13 cellular contexts compared by ENCODE assay signal in genomic region chr2:26273501-26273900, GRCh38. TPM values are rescaled to one million over a fixed set of nuclear protein-coding genes. Genes with fewer than 3 reads are reported as not detected.
DNase-seq lines count a peak whose midpoint lies in the region; ATAC-seq, FAIRE-seq and TF ChIP-seq lines count a peak whose summit lies in the region.
"Had no signal": no experiment of that assay in that cellular context is flagged by ENCODE, and none has a peak within 500 bp of the region (broad histone marks: within the 10 kb centered on the region; RNA-seq: fewer than 3 reads in every experiment).

No MANE protein-coding gene starts in this region.

- H3K27ac Mint-ChIP-seq in chondrocyte (ENCODE audit: unreplicated experiment): peak overlapping the region; percentile 96

- peak; percentile 2 for DNase-seq in NOMO-1 treated with dmso at 0.1 percent for 144 hours (lab: John Stamatoyannopoulos, UW; ENCODE audit: unreplicated experiment)
- DNase-seq in NOMO-1 treated with DMSO at 0.1 percent for 48 hours (lab: John Stamatoyannopoulos, UW; ENCODE audit: unreplicated experiment): no peak
- no peak for DNase-seq in chondrocyte (ENCODE audit: low spot score)
- DNase-seq in mesenchymal stem cell: peak; percentile 47
- no peak for DNase-seq in upper lobe of left lung
- no peak for DNase-seq in Kasumi-1 (lab: John Stamatoyannopoulos, UW)
- no peak for DNase-seq in GM12892 (ENCODE audit: insufficient read length)
- DNase-seq: ACHN; activated T-cell treated with anti-CD3 and anti-CD28 coated beads, Interleukin-2, amount 50 U/mL, for 1 hour; DND-41 had no signal

- H3K79me1 ChIP-seq in mesenchymal stem cell (replicated peaks; ENCODE audit: low read length, poor library complexity, severe bottlenecking): peaks cover 6% of the 10 kb centered on the region

- no peak overlapping the region for H3K23ac ChIP-seq in mesenchymal stem cell (ENCODE audit: low read length in 2 of 2)

- H3K4ac ChIP-seq in mesenchymal stem cell (ENCODE audit: low read depth in 1 of 2, low read length in 2 of 2): no peak overlapping the region

- H3K4me1 ChIP-seq in mesenchymal stem cell (ENCODE audit: control insufficient read depth, insufficient read depth, low read depth, low read length) (no peaks in the 10 kb centered on the region), upper lobe of left lung (peaks cover 28 to 48% (median 33%) of the 10 kb centered on the region in 4 donors)

- no peak for TF ChIP-seq CTCF in chondrocyte (IDR thresholded peaks at IDR 0.05)
- TF ChIP-seq CTCF in upper lobe of left lung (IDR thresholded peaks at IDR 0.05): no peak

- no peak overlapping the region for H3K27ac ChIP-seq in mesenchymal stem cell (ENCODE audit: low read length, poor library complexity, severe bottlenecking)
- H3K27ac ChIP-seq in upper lobe of left lung: peak overlapping the region; percentile 21 to 88 (median 54)
- H3K27ac ChIP-seq: cardiac muscle cell had no signal

- no peak for FAIRE-seq in GM12892 (lab: Jason Lieb, UNC)

- no peaks in the 10 kb centered on the region for H3K9me3 ChIP-seq in mesenchymal stem cell (ENCODE audit: control insufficient read depth, low read length)
- no peaks in the 10 kb centered on the region for H3K9me3 ChIP-seq in upper lobe of left lung

- peak overlapping the region in 1 of 2 experiments; percentile 7 for H3K4me3 ChIP-seq in mesenchymal stem cell (ENCODE audit: insufficient read depth in 1 of 2, low read depth in 1 of 2, low read length in 2 of 2)
- H3K4me3 ChIP-seq in upper lobe of left lung: no peak overlapping the region
- H3K4me3 ChIP-seq: cardiac muscle cell, lung had no signal

- no peak overlapping the region for H2BK12ac ChIP-seq in mesenchymal stem cell (ENCODE audit: low read length in 2 of 2)

- TF ChIP-seq POLR2A in upper lobe of left lung (IDR thresholded peaks at IDR 0.05): no peak
- TF ChIP-seq POLR2A in GM12892 (IDR thresholded peaks at IDR 0.05; ENCODE audit: low read depth, low read length): no peak

- no peak overlapping the region for H3K4me2 ChIP-seq in mesenchymal stem cell (ENCODE audit: low read length, poor library complexity, severe bottlenecking)

- no peak overlapping the region for H2BK15ac ChIP-seq in mesenchymal stem cell (ENCODE audit: low read depth, poor library complexity, severe bottlenecking)

- H2AK5ac ChIP-seq in mesenchymal stem cell (ENCODE audit: low read length, severe bottlenecking): no peak overlapping the region

- ATAC-seq in upper lobe of left lung (ENCODE audit: low FRiP score in 2 of 2): peak in 1 of 2 donors; percentile 51
- ATAC-seq in GM19035 (IDR thresholded peaks at IDR 0.05; ENCODE audit: unreplicated experiment): no peak

- no peak overlapping the region for H4K91ac ChIP-seq in mesenchymal stem cell (ENCODE audit: low read length)

- H3K18ac ChIP-seq in mesenchymal stem cell (ENCODE audit: low read depth in 1 of 2, low read length in 2 of 2): no peak overlapping the region

- H3K9me3 Mint-ChIP-seq in chondrocyte (ENCODE audit: low read depth): no peaks in the 10 kb centered on the region

- no peak overlapping the region for H3K14ac ChIP-seq in mesenchymal stem cell (ENCODE audit: low read length in 2 of 2)

- no peak overlapping the region for H2BK5ac ChIP-seq in mesenchymal stem cell (ENCODE audit: low read depth, low read length, poor library complexity, severe bottlenecking)

- H3K36me3 Mint-ChIP-seq in chondrocyte (ENCODE audit: low read depth): peaks cover 11% of the 10 kb centered on the region

- no peaks in the 10 kb centered on the region for H3K27me3 ChIP-seq in mesenchymal stem cell (ENCODE audit: control insufficient read depth in 1 of 2, insufficient read depth in 1 of 2, low read length in 2 of 2)
- H3K27me3 ChIP-seq in upper lobe of left lung: no peaks in the 10 kb centered on the region
- H3K27me3 ChIP-seq: cardiac muscle cell had no signal

- peak overlapping the region; percentile 61 for H3K9ac ChIP-seq in mesenchymal stem cell (ENCODE audit: low read length)

- no peak overlapping the region for H4K8ac ChIP-seq in mesenchymal stem cell (ENCODE audit: low read length)

- H3K4me3 Mint-ChIP-seq in chondrocyte (ENCODE audit: unreplicated experiment): no peak overlapping the region

- peaks cover 12 to 47% of the 10 kb centered on the region in 2 experiments for H3K36me3 ChIP-seq in mesenchymal stem cell (ENCODE audit: control insufficient read depth in 1 of 2, insufficient read depth in 2 of 2, low read depth in 1 of 2, low read length in 2 of 2)
- H3K36me3 ChIP-seq in upper lobe of left lung: peaks cover 0 to 22% (median 12%) of the 10 kb centered on the region in 4 donors

- no peak overlapping the region for H2AFZ ChIP-seq in mesenchymal stem cell (ENCODE audit: low read depth, low read length)

- peak in 1 of 4 donors; percentile 43 for TF ChIP-seq EP300 in upper lobe of left lung (IDR thresholded peaks at IDR 0.05)

- H3K27me3 Mint-ChIP-seq in chondrocyte (ENCODE audit: low read depth): no peaks in the 10 kb centered on the region

- peaks cover 30% of the 10 kb centered on the region for H3K4me1 Mint-ChIP-seq in chondrocyte (ENCODE audit: low read depth)

- H2BK120ac ChIP-seq in mesenchymal stem cell (ENCODE audit: low read depth, low read length): no peak overlapping the region

- 80% methylated on average over 2 of the region's 2 CpGs for WGBS in mesenchymal stem cell
- WGBS in upper lobe of left lung, 2 donors: 43 to 51% methylated on average over 2 of the region's 2 CpGs

RNA-seq across cellular contexts. Expression of gene HADHB, which starts 28.8 kb away (rescaled TPM):
- total RNA-seq in chondrocyte (85.0 to 96.8 TPM (median 89.1 TPM) in 3 replicates), upper lobe of left lung (100 to 1,000 TPM in 2 of 6 donors, 10 to 100 TPM in 4; 67.1 to 124 (median 91.2) TPM)
- 92.6 TPM for polyA plus RNA-seq in mesenchymal stem cell (2013, experiment 1 of 2)
- polyA plus RNA-seq in mesenchymal stem cell (2013, experiment 2 of 2): 93.5 TPM
- 49.0 TPM for polyA plus RNA-seq in GM12892 (2012; ENCODE audit: missing spikeins)

RNA-seq across cellular contexts. Expression of gene HADHA, which starts 29.1 kb away (rescaled TPM):
- 98.0 to 119 TPM (median 103 TPM) in 3 replicates for total RNA-seq in chondrocyte
- polyA plus RNA-seq in mesenchymal stem cell (2013, experiment 1 of 2): 133 TPM
- polyA plus RNA-seq in mesenchymal stem cell (2013, experiment 2 of 2): 135 TPM
- 100 to 1,000 TPM in 4 of 6 donors, 10 to 100 TPM in 2; 61.8 to 120 (median 110) TPM for total RNA-seq in upper lobe of left lung
- 76.0 TPM for polyA plus RNA-seq in GM12892 (2012; ENCODE audit: missing spikeins)

Comparison
In these comparisons a context has a peak if more than half of its experiments do, and no peak if none do; other contexts are left out.
1. DNase-seq: peak in NOMO-1 treated with dmso at 0.1 percent for 144 hours (single experiment) and mesenchymal stem cell (single experiment); none in NOMO-1 treated with DMSO at 0.1 percent for 48 hours (single experiment), chondrocyte (single experiment), upper lobe of left lung (0 of 2), Kasumi-1 (0 of 2) and GM12892 (single experiment).